ENCODE assay signal across 8 cellular contexts in the genomic region with DNA sequence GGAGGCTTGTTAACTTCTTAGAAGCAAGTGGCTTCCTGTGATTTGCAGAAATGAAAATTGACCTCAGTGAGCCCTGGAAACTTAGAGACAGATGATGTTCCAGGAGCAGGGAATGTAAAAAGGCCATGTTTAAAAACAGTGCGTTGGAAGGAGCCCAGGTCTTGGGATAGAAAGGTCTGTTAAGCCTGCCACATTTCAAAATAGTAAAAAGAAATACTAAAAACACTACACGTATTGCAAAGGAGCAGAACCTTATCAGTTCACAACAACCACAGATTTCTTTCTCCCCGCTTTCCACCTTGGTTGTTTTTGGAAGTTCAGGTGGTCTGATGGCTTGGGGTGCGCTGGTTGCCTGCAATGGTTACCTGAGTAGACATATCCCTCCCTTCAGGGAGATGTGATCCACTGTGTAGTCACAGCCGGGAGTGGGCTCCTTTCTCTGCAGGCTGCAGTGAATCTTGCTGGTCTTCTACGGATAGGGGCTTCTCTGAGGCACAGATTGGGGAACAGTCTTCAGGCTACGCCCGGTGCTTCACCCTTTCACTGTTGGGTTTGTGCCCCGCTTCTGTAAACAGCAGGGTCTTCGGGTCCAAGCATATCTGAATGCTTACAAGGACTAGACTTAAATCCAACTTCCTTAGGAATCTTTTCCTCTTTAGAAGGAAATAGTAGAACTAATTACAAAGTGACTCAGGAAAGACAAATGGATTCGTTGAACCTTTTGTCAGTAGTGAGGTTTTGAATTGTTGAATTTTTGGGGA. TPM values are rescaled to one million over a fixed set of nuclear protein-coding genes. Genes with fewer than 3 reads are reported as not detected.
DNase-seq lines count a peak whose midpoint lies in the region; ATAC-seq, FAIRE-seq and TF ChIP-seq lines count a peak whose summit lies in the region.

No MANE protein-coding gene starts in this region.

- ATAC-seq in GM18502 (IDR thresholded peaks at IDR 0.05; ENCODE audit: poor library complexity, unreplicated experiment), result no peak
- ATAC-seq in GM21786 (IDR thresholded peaks at IDR 0.05; ENCODE audit: unreplicated experiment), result no peak

- no peak overlapping the region for H2AFZ ChIP-seq in mesenchymal stem cell (ENCODE audit: low read depth, low read length)

- H3K27me3 ChIP-seq in brain microvascular endothelial cell (replicated peaks) (no peaks in the 10 kb centered on the region), mesenchymal stem cell (ENCODE audit: control insufficient read depth in 1 of 2, insufficient read depth in 1 of 2, low read length in 2 of 2) (no peaks in the 10 kb centered on the region)

- H3K4me3 ChIP-seq in AG04449 (ENCODE audit: low read depth, low read length), result peak overlapping the region; percentile 76
- H3K4me3 ChIP-seq in brain microvascular endothelial cell (ENCODE audit: low read depth, low read length), result peak overlapping the region; percentile 57
- peak overlapping the region; percentile 52 to 90 for H3K4me3 ChIP-seq in mesenchymal stem cell (ENCODE audit: insufficient read depth in 1 of 2, low read depth in 1 of 2, low read length in 2 of 2)

- CTCF ChIA-PET in AG04449 (lab: Yijun Ruan, JAX), result interaction anchor here (0.7 to 3.0 kb wide), 6 partner anchors 213 to 388 kb away, joined by 3 to 15 read pairs (median 7); no protein-coding TSS in a partner anchor

- peak overlapping the region in 1 of 2 experiments; percentile 9 for H3K14ac ChIP-seq in mesenchymal stem cell (ENCODE audit: low read length in 2 of 2)

- H2BK120ac ChIP-seq in mesenchymal stem cell (ENCODE audit: low read depth, low read length), result peak overlapping the region; percentile 77

- H3K36me3 ChIP-seq in brain microvascular endothelial cell (replicated peaks) (peaks cover 7% of the 10 kb centered on the region), mesenchymal stem cell (ENCODE audit: control insufficient read depth in 1 of 2, insufficient read depth in 2 of 2, low read depth in 1 of 2, low read length in 2 of 2) (no peaks in the 10 kb centered on the region)

- DNase-seq in AG04449 (ENCODE audit: low read depth, low spot score), result no peak
- no peak for DNase-seq in HTR-8/SVneo (ENCODE audit: insufficient read length, low spot score)
- DNase-seq in brain microvascular endothelial cell, result no peak
- DNase-seq in mesenchymal stem cell, result peak; percentile 57
- DNase-seq in stimulated activated CD4-positive, alpha-beta T cell treated with anti-CD3 and anti-CD28 coated beads, Interleukin-2, amount 100 ng/mL, for 24 hours, result no peak
- DNase-seq in NCI-H146 (lab: John Stamatoyannopoulos, UW), result no peak

- no peaks in the 10 kb centered on the region for H3K9me3 ChIP-seq in mesenchymal stem cell (ENCODE audit: control insufficient read depth, low read length)

- H3K23ac ChIP-seq in mesenchymal stem cell (ENCODE audit: low read length in 2 of 2), result no peak overlapping the region

- H3K27ac ChIP-seq in brain microvascular endothelial cell, result peak overlapping the region; percentile 90
- peak overlapping the region; percentile 75 for H3K27ac ChIP-seq in mesenchymal stem cell (ENCODE audit: low read length, poor library complexity, severe bottlenecking)

- TF ChIP-seq CTCF in AG04449 (IDR thresholded peaks at IDR 0.05; ENCODE audit: insufficient read depth, low read length, missing control alignments) (no peak), brain microvascular endothelial cell (IDR thresholded peaks at IDR 0.05; ENCODE audit: low read depth, low read length, missing control alignments) (no peak)

- H3K4me1 ChIP-seq in mesenchymal stem cell (ENCODE audit: control insufficient read depth, insufficient read depth, low read depth, low read length), result peaks cover 9% of the 10 kb centered on the region

- peak overlapping the region; percentile 91 for H4K91ac ChIP-seq in mesenchymal stem cell (ENCODE audit: low read length)

- H3K9ac ChIP-seq in mesenchymal stem cell (ENCODE audit: low read length), result peak overlapping the region; percentile 98

- H2AK5ac ChIP-seq in mesenchymal stem cell (ENCODE audit: low read length, severe bottlenecking), result peak overlapping the region; percentile 74

- peak overlapping the region; percentile 81 to 98 for H3K18ac ChIP-seq in mesenchymal stem cell (ENCODE audit: low read depth in 1 of 2, low read length in 2 of 2)

- H2BK12ac ChIP-seq in mesenchymal stem cell (ENCODE audit: low read length in 2 of 2), result peak overlapping the region; percentile 89 to 91

- peak overlapping the region; percentile 76 for H2BK5ac ChIP-seq in mesenchymal stem cell (ENCODE audit: low read depth, low read length, poor library complexity, severe bottlenecking)

- H3K4ac ChIP-seq in mesenchymal stem cell (ENCODE audit: low read depth in 1 of 2, low read length in 2 of 2), result peak overlapping the region; percentile 69 to 85

- FAIRE-seq in HTR-8/SVneo (lab: Jason Lieb, UNC), result peak; percentile 13

- peak overlapping the region; percentile 89 for H4K8ac ChIP-seq in mesenchymal stem cell (ENCODE audit: low read length)

- H3K79me1 ChIP-seq in mesenchymal stem cell (replicated peaks; ENCODE audit: low read length, poor library complexity, severe bottlenecking), result no peaks in the 10 kb centered on the region

- POLR2A ChIA-PET in AG04449 (lab: Yijun Ruan, JAX), result no interaction called here

- WGBS in mesenchymal stem cell, result 7% methylated on average over 7 of the region's 11 CpGs

- in situ Hi-C loops in brain microvascular endothelial cell (cut with HindIII; ENCODE audit: low pct_ligation_motif_present, low sequenced_read_pairs), result no loop called here

- H3K4me2 ChIP-seq in mesenchymal stem cell (ENCODE audit: low read length, poor library complexity, severe bottlenecking), result peak overlapping the region; percentile 81

- peak overlapping the region; percentile 48 for H2BK15ac ChIP-seq in mesenchymal stem cell (ENCODE audit: low read depth, poor library complexity, severe bottlenecking)

RNA-seq across cellular contexts. Expression of a gene that starts 1.9 kb away (rescaled TPM):
- 60.7 TPM for polyA plus RNA-seq in mesenchymal stem cell (2013, experiment 1 of 2)
- 58.9 TPM for polyA plus RNA-seq in mesenchymal stem cell (2013, experiment 2 of 2)
